20 cellular contexts compared by ENCODE assay signal in the genomic region with DNA sequence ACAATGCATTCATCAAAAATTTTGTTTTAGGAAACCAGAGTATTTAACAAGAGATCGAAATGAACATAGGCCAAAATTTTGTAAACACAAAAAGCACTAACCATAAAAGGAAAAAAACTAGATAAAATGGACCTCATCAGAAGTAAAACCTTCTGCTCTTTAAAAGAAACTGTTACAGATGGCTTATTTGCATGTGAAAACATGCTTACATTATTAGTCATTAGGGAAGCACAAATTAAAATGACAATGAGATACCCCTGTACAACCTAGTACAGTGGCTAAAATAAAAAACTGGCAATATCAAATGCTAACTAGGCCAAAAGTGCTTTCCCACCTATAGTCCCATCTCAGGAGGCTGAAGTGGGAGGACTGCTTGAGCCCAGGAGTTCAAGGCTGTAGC. TPM values are rescaled to one million over a fixed set of nuclear protein-coding genes. Genes with fewer than 3 reads are reported as not detected.
DNase-seq lines count a peak whose midpoint lies in the region; ATAC-seq and TF ChIP-seq lines count a peak whose summit lies in the region.
"Had no signal": no experiment of that assay in that cellular context is flagged by ENCODE, and none has a peak within 500 bp of the region (broad histone marks: within the 10 kb centered on the region; RNA-seq: fewer than 3 reads in every experiment).

No MANE protein-coding gene starts in this region.

- H3K4me1 Mint-ChIP-seq in activated T-helper 2 cell treated with anti-CD3 and anti-CD28 coated beads, Interferon-gamma antibody, Interleukin-2, Interleukin-4, amounts not matched to agents 10 μg/mL and 5 μg/mL and 100 μg/mL, durations not matched to agents 14 hours and 24 hours and 36 hours (ENCODE audit: low read depth) = peaks cover 10% of the 10 kb centered on the region

- peaks cover 42% of the 10 kb centered on the region for H3K36me3 Mint-ChIP-seq in activated T-helper 2 cell treated with anti-CD3 and anti-CD28 coated beads, Interferon-gamma antibody, Interleukin-2, Interleukin-4, amounts not matched to agents 10 μg/mL and 5 μg/mL and 100 μg/mL, durations not matched to agents 14 hours and 24 hours and 36 hours (ENCODE audit: low read depth)

- no peaks in the 10 kb centered on the region for H3K9me3 Mint-ChIP-seq in activated T-helper 2 cell treated with anti-CD3 and anti-CD28 coated beads, Interferon-gamma antibody, Interleukin-2, Interleukin-4, amounts not matched to agents 10 μg/mL and 5 μg/mL and 100 μg/mL, durations not matched to agents 14 hours and 24 hours and 36 hours
- H3K9me3 Mint-ChIP-seq: stimulated activated naive CD8-positive, alpha-beta T cell treated with anti-CD3 and anti-CD28 coated beads, Interleukin-15, Interleukin-2, amounts not matched to agents 100 ng/mL and 50 ng/mL, for 24 hours had no signal

- H3K4me1 ChIP-seq in foreskin keratinocyte = peaks cover 8% of the 10 kb centered on the region
- H3K4me1 ChIP-seq: colonic mucosa had no signal

- TF ChIP-seq CTCF in GM20000 (IDR thresholded peaks at IDR 0.05; ENCODE audit: extremely low read depth, missing control alignments) = no peak
- TF ChIP-seq CTCF in foreskin keratinocyte (conservative IDR thresholded peaks at IDR 0.05) = no peak

- no peak overlapping the region for H3K27ac ChIP-seq in foreskin keratinocyte
- H3K27ac ChIP-seq: colonic mucosa, pancreas, SJSA1 had no signal

- ATAC-seq in foreskin keratinocyte = peak; percentile 45
- ATAC-seq: left cardiac atrium had no signal

- H3K27me3 Mint-ChIP-seq in activated T-helper 2 cell treated with anti-CD3 and anti-CD28 coated beads, Interferon-gamma antibody, Interleukin-2, Interleukin-4, amounts not matched to agents 10 μg/mL and 5 μg/mL and 100 μg/mL, durations not matched to agents 14 hours and 24 hours and 36 hours (ENCODE audit: low read depth) = no peaks in the 10 kb centered on the region
- H3K27me3 Mint-ChIP-seq: stimulated activated naive CD8-positive, alpha-beta T cell treated with anti-CD3 and anti-CD28 coated beads, Interleukin-15, Interleukin-2, amounts not matched to agents 100 ng/mL and 50 ng/mL, for 24 hours had no signal

- DNase-seq in AG20443 (ENCODE audit: low spot score) (peak; percentile 18), GM20000 (ENCODE audit: low spot score) (peak; percentile 35), foreskin keratinocyte (peak in 1 of 2 donors; percentile 23), Kasumi-1 (lab: John Stamatoyannopoulos, UW) (no peak), HPDE6-E6E7 (ENCODE audit: extremely low spot score) (no peak)
- DNase-seq in activated T-helper 2 cell treated with anti-CD3 and anti-CD28 coated beads, Interferon-gamma antibody, Interleukin-2, Interleukin-4, amounts not matched to agents 10 μg/mL and 5 μg/mL and 100 μg/mL, durations not matched to agents 14 hours and 24 hours and 36 hours (ENCODE audit: low spot score) = no peak
- DNase-seq in activated CD4-positive, alpha-beta T cell treated with anti-CD3 and anti-CD28 coated beads for 1 hour = no peak
- DNase-seq in stimulated activated CD4-positive, alpha-beta T cell treated with anti-CD3 and anti-CD28 coated beads, Interleukin-1b, Interleukin-23, amount 100 ng/mL, for 48 hours = no peak
- DNase-seq: activated CD4-positive, alpha-beta T cell treated with anti-CD3 and anti-CD28 coated beads, Interleukin-2, amount 50 U/mL, for 48 hours; amygdala; colonic mucosa; erythroblast; left cardiac atrium; MG63; NCI-H1930; NCI-H446 treated with DMSO at 0.1 percent for 48 hours; pancreas had no signal

- intact Hi-C loops in activated T-helper 2 cell treated with anti-CD3 and anti-CD28 coated beads, Interferon-gamma antibody, Interleukin-2, Interleukin-4, amounts not matched to agents 10 μg/mL and 5 μg/mL and 100 μg/mL, durations not matched to agents 14 hours and 24 hours and 36 hours (cut with micrococcal nuclease) = no loop called here

- H3K27ac Mint-ChIP-seq in activated T-helper 2 cell treated with anti-CD3 and anti-CD28 coated beads, Interferon-gamma antibody, Interleukin-2, Interleukin-4, amounts not matched to agents 10 μg/mL and 5 μg/mL and 100 μg/mL, durations not matched to agents 14 hours and 24 hours and 36 hours = peak overlapping the region; percentile 18
- H3K27ac Mint-ChIP-seq: stimulated activated naive CD8-positive, alpha-beta T cell treated with anti-CD3 and anti-CD28 coated beads, Interleukin-15, Interleukin-2, amounts not matched to agents 100 ng/mL and 50 ng/mL, for 24 hours had no signal

- no peaks in the 10 kb centered on the region for H3K27me3 ChIP-seq in foreskin keratinocyte
- H3K27me3 ChIP-seq: colonic mucosa, MG63, pancreas, SJSA1, vagina had no signal

- H3K4me3 Mint-ChIP-seq in activated T-helper 2 cell treated with anti-CD3 and anti-CD28 coated beads, Interferon-gamma antibody, Interleukin-2, Interleukin-4, amounts not matched to agents 10 μg/mL and 5 μg/mL and 100 μg/mL, durations not matched to agents 14 hours and 24 hours and 36 hours (ENCODE audit: low read depth) = no peak overlapping the region
- H3K4me3 Mint-ChIP-seq: stimulated activated naive CD8-positive, alpha-beta T cell treated with anti-CD3 and anti-CD28 coated beads, Interleukin-15, Interleukin-2, amounts not matched to agents 100 ng/mL and 50 ng/mL, for 24 hours had no signal

RNA-seq across cellular contexts. Expression of gene UBR1, which starts 19.3 kb away (rescaled TPM):
- 36.0 and 36.7 TPM in 2 replicates for total RNA-seq in activated T-helper 2 cell treated with anti-CD3 and anti-CD28 coated beads, Interferon-gamma antibody, Interleukin-2, Interleukin-4, amounts not matched to agents 10 μg/mL and 5 μg/mL and 100 μg/mL, durations not matched to agents 14 hours and 24 hours and 36 hours
- 20.8 and 23.9 TPM in 2 replicates for total RNA-seq in foreskin keratinocyte
- 3.5 TPM in 2 replicates for polyA plus RNA-seq in foreskin keratinocyte

RNA-seq across cellular contexts. Expression of gene TMEM62, which starts 46.8 kb away (rescaled TPM):
- 16.1 and 19.7 TPM in 2 replicates for total RNA-seq in activated T-helper 2 cell treated with anti-CD3 and anti-CD28 coated beads, Interferon-gamma antibody, Interleukin-2, Interleukin-4, amounts not matched to agents 10 μg/mL and 5 μg/mL and 100 μg/mL, durations not matched to agents 14 hours and 24 hours and 36 hours
- total RNA-seq in foreskin keratinocyte = 11.3 and 14.1 TPM in 2 replicates
- polyA plus RNA-seq in foreskin keratinocyte = 10.7 and 11.3 TPM in 2 replicates

Comparison
In these comparisons a context has a peak if more than half of its experiments do, and no peak if none do; other contexts are left out.
1. DNase-seq: peak in AG20443 (single experiment) and GM20000 (single experiment); none in activated T-helper 2 cell treated with anti-CD3 and anti-CD28 coated beads, Interferon-gamma antibody, Interleukin-2, Interleukin-4, amounts not matched to agents 10 μg/mL and 5 μg/mL and 100 μg/mL, durations not matched to agents 14 hours and 24 hours and 36 hours (single experiment), activated CD4-positive, alpha-beta T cell treated with anti-CD3 and anti-CD28 coated beads for 1 hour (single experiment), stimulated activated CD4-positive, alpha-beta T cell treated with anti-CD3 and anti-CD28 coated beads, Interleukin-1b, Interleukin-23, amount 100 ng/mL, for 48 hours (single experiment), Kasumi-1 (0 of 2) and HPDE6-E6E7 (single experiment).